ENCODE assay signal across 8 cellular contexts in genomic region chr11:65444314-65445051, GRCh38. TPM values are rescaled to one million over a fixed set of nuclear protein-coding genes. Genes with fewer than 3 reads are reported as not detected.
DNase-seq lines count a peak whose midpoint lies in the region; ATAC-seq and TF ChIP-seq lines count a peak whose summit lies in the region.

No MANE protein-coding gene starts in this region.

- no peak overlapping the region for H2AFZ ChIP-seq in mesenchymal stem cell (ENCODE audit: low read depth, low read length)

- H3K27ac ChIP-seq in heart right ventricle = peak overlapping the region; percentile 34 to 68 (median 56)
- peak overlapping the region in 3 of 4 donors; percentile 6 to 63 (median 30) for H3K27ac ChIP-seq in body of pancreas
- H3K27ac ChIP-seq in mesenchymal stem cell (ENCODE audit: low read length, poor library complexity, severe bottlenecking) = peak overlapping the region; percentile 74

- H3K9ac ChIP-seq in mesenchymal stem cell (ENCODE audit: low read length) = peak overlapping the region; percentile 80

- H3K4me1 ChIP-seq in heart right ventricle (peaks cover 16 to 68% (median 62%) of the 10 kb centered on the region in 9 donors), body of pancreas (peaks cover 45% of the 10 kb centered on the region), mesenchymal stem cell (ENCODE audit: control insufficient read depth, insufficient read depth, low read depth, low read length) (peaks cover 56% of the 10 kb centered on the region)

- H2BK5ac ChIP-seq in mesenchymal stem cell (ENCODE audit: low read depth, low read length, poor library complexity, severe bottlenecking) = no peak overlapping the region

- no peak overlapping the region for H2AK5ac ChIP-seq in mesenchymal stem cell (ENCODE audit: low read length, severe bottlenecking)

- H3K4me2 ChIP-seq in mesenchymal stem cell (ENCODE audit: low read length, poor library complexity, severe bottlenecking) = no peak overlapping the region

- DNase-seq in heart right ventricle (no peak), Right ventricle myocardium superior (no peak), body of pancreas (peak in 2 of 4 donors; percentile 6 to 24), mesenchymal stem cell (peak; percentile 81), GOT3 (lab: John Stamatoyannopoulos, UW) (no peak), DMS 273 (lab: John Stamatoyannopoulos, UW; ENCODE audit: unreplicated experiment) (no peak)

- no peak overlapping the region for H2BK120ac ChIP-seq in mesenchymal stem cell (ENCODE audit: low read depth, low read length)

- peak overlapping the region; percentile 14 to 75 for H3K18ac ChIP-seq in mesenchymal stem cell (ENCODE audit: low read depth in 1 of 2, low read length in 2 of 2)

- peak overlapping the region in 1 of 2 experiments; percentile 68 for H3K14ac ChIP-seq in mesenchymal stem cell (ENCODE audit: low read length in 2 of 2)

- no peak overlapping the region for H3K23ac ChIP-seq in mesenchymal stem cell (ENCODE audit: low read length in 2 of 2)

- intact Hi-C loops in heart right ventricle (cut with DNase I) (no loop called here), Right ventricle myocardium superior (cut with DNase I) (no loop called here), body of pancreas (cut with DNase I) (no loop called here)

- H3K9me3 ChIP-seq in heart right ventricle (no peaks in the 10 kb centered on the region), body of pancreas (no peaks in the 10 kb centered on the region), mesenchymal stem cell (ENCODE audit: control insufficient read depth, low read length) (no peaks in the 10 kb centered on the region)

- ATAC-seq in heart right ventricle (peak in 2 of 8 donors; percentile 0), Right ventricle myocardium superior (ENCODE audit: poor library complexity) (no peak), body of pancreas (no peak), GM21360 (IDR thresholded peaks at IDR 0.05; ENCODE audit: unreplicated experiment) (no peak), GM18511 (IDR thresholded peaks at IDR 0.05; ENCODE audit: unreplicated experiment) (no peak)

- 71 to 76% methylated on average over 14 of the region's 14 CpGs for WGBS in heart right ventricle, 2 donors
- 87 to 92% methylated on average over 9 to 10 of the region's 14 CpGs for WGBS in body of pancreas, 2 donors
- 91% methylated on average over 14 of the region's 14 CpGs for WGBS in mesenchymal stem cell

- no peak for TF ChIP-seq POLR2A in body of pancreas (IDR thresholded peaks at IDR 0.05)

- no peak overlapping the region for H4K8ac ChIP-seq in mesenchymal stem cell (ENCODE audit: low read length)

- no peak for TF ChIP-seq CTCF in heart right ventricle (IDR thresholded peaks at IDR 0.05)
- TF ChIP-seq CTCF in body of pancreas (IDR thresholded peaks at IDR 0.05) = no peak

- H3K4me3 ChIP-seq in heart right ventricle (no peak overlapping the region), body of pancreas (no peak overlapping the region), mesenchymal stem cell (ENCODE audit: insufficient read depth in 1 of 2, low read depth in 1 of 2, low read length in 2 of 2) (no peak overlapping the region)

- H3K27me3 ChIP-seq in heart right ventricle (no peaks in the 10 kb centered on the region), body of pancreas (no peaks in the 10 kb centered on the region), mesenchymal stem cell (ENCODE audit: control insufficient read depth in 1 of 2, insufficient read depth in 1 of 2, low read length in 2 of 2) (no peaks in the 10 kb centered on the region)

- no peaks in the 10 kb centered on the region for H3K79me1 ChIP-seq in mesenchymal stem cell (replicated peaks; ENCODE audit: low read length, poor library complexity, severe bottlenecking)

- peaks cover 0 to 78% (median 51%) of the 10 kb centered on the region in 9 donors for H3K36me3 ChIP-seq in heart right ventricle
- H3K36me3 ChIP-seq in body of pancreas (replicated peaks in 1 of 2; ENCODE audit: insufficient read depth in 1 of 2, low read depth in 2 of 2) = peaks cover 0 to 7% of the 10 kb centered on the region in 2 donors
- peaks cover 53 to 54% of the 10 kb centered on the region in 2 experiments for H3K36me3 ChIP-seq in mesenchymal stem cell (ENCODE audit: control insufficient read depth in 1 of 2, insufficient read depth in 2 of 2, low read depth in 1 of 2, low read length in 2 of 2)

- H4K91ac ChIP-seq in mesenchymal stem cell (ENCODE audit: low read length) = no peak overlapping the region

- peak overlapping the region; percentile 56 for H2BK15ac ChIP-seq in mesenchymal stem cell (ENCODE audit: low read depth, poor library complexity, severe bottlenecking)

- H2BK12ac ChIP-seq in mesenchymal stem cell (ENCODE audit: low read length in 2 of 2) = peak overlapping the region in 1 of 2 experiments; percentile 12

- H3K4ac ChIP-seq in mesenchymal stem cell (ENCODE audit: low read depth in 1 of 2, low read length in 2 of 2) = no peak overlapping the region

RNA-seq across cellular contexts. Expression of gene NEAT1, which starts 21.9 kb away (rescaled TPM):
- total RNA-seq in heart right ventricle = 100 to 1,000 TPM; 284 to 808 (median 432) TPM
- polyA plus RNA-seq in heart right ventricle = 1,000 to 10,000 TPM in 1 of 2 donors, 100 to 1,000 TPM in 1; 103 to 1,899 TPM
- 451 TPM for total RNA-seq in Right ventricle myocardium superior
- total RNA-seq in body of pancreas = 100 to 1,000 TPM; 376 to 539 TPM
- 51.2 TPM for polyA plus RNA-seq in mesenchymal stem cell (2013, experiment 1 of 2)
- polyA plus RNA-seq in mesenchymal stem cell (2013, experiment 2 of 2) = 44.5 TPM

RNA-seq across cellular contexts. Expression of gene MALAT1, which starts 54.4 kb away (rescaled TPM):
- 1,000 to 10,000 TPM; 4,742 to 8,462 (median 5,956) TPM for total RNA-seq in heart right ventricle
- polyA plus RNA-seq in heart right ventricle = 1,000 to 10,000 TPM in 1 of 2 donors, 100 to 1,000 TPM in 1; 205 to 8,339 TPM
- 5,573 TPM for total RNA-seq in Right ventricle myocardium superior
- total RNA-seq in body of pancreas = over 10,000 TPM; 10,129 to 14,092 TPM
- 972 TPM for polyA plus RNA-seq in mesenchymal stem cell (2013, experiment 1 of 2)
- 756 TPM for polyA plus RNA-seq in mesenchymal stem cell (2013, experiment 2 of 2)

RNA-seq across cellular contexts. Expression of gene FRMD8, which starts 58.0 kb away (rescaled TPM):
- total RNA-seq in heart right ventricle (10 to 100 TPM in 6 of 10 donors, 1 to 10 TPM in 4; 6.0 to 16.9 (median 12.2) TPM), Right ventricle myocardium superior (8.6 TPM), body of pancreas (10 to 100 TPM; 20.0 to 46.8 TPM)
- polyA plus RNA-seq in heart right ventricle = 10 to 100 TPM in 1 of 2 donors, 1 to 10 TPM in 1; 9.9 to 12.9 TPM
- 24.6 TPM for polyA plus RNA-seq in mesenchymal stem cell (2013, experiment 1 of 2)
- polyA plus RNA-seq in mesenchymal stem cell (2013, experiment 2 of 2) = 25.1 TPM
